Comparison of ENCODE assay signal across 12 cellular contexts in the genomic region with DNA sequence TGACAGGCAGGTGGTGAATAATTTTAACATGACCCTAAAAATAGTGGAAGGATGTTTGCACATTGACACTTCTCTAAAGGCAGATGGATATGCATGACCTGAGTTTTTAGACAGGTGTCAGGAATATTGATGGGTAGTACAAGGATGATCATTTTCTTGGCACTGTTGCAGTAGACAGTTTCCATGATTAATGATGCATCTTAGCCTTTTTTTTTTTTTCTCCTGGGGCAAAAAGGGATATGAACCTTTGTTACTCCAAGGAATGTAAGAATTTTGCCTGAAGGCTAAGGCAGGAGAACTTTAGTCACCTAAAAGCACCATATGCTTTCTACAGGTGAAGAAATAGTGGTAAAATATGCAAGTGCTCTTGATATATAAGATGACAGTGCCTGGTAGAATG.
"Had no signal": no experiment of that assay in that cellular context is flagged by ENCODE, and none has a peak within 500 bp of the region (broad histone marks: within the 10 kb centered on the region; RNA-seq: fewer than 3 reads in every experiment).

No MANE protein-coding gene starts in this region.

- H3K4me3 ChIP-seq: esophagus muscularis mucosa, thyroid gland had no signal

- H3K27me3 ChIP-seq: esophagus muscularis mucosa, thyroid gland had no signal

- H3K36me3 ChIP-seq: esophagus muscularis mucosa, thyroid gland had no signal

- ATAC-seq: activated T-cell treated with anti-CD3 and anti-CD28 coated beads, Interleukin-2, amount 50 U/mL, for 72 hours; naive thymus-derived CD8-positive, alpha-beta T cell; right cardiac atrium; stimulated activated effector memory CD8-positive, alpha-beta T cell treated with anti-CD3 and anti-CD28 coated beads, Interleukin-12 subunit alpha, Interleukin-12 subunit beta, amount 100 ng/mL, for 72 hours had no signal

- H3K27ac ChIP-seq: esophagus muscularis mucosa had no signal

- H3K9me3 ChIP-seq: esophagus muscularis mucosa, thyroid gland had no signal

- DNase-seq: activated CD4-positive, alpha-beta memory T cell treated with anti-CD3 and anti-CD28 coated beads for 36 hours; activated gamma-delta T cell treated with Interleukin-2 at 50 U/mL for 16 hours; activated naive CD8-positive, alpha-beta T cell treated with anti-CD3 and anti-CD28 coated beads, Interleukin-2, amount 10 ng/mL, durations not matched to agents 7 days and 5 days; activated T-cell treated with anti-CD3 and anti-CD28 coated beads, Interleukin-2, amount 50 U/mL, for 72 hours; anterior cingulate cortex; endodermal cell; naive thymus-derived CD8-positive, alpha-beta T cell; right cardiac atrium; T-helper 9 cell; thyroid gland had no signal
